ENCODE assay signal across 10 cellular contexts in genomic region chr10:31758495-31758894, GRCh38.
DNase-seq lines count a peak whose midpoint lies in the region; ATAC-seq and TF ChIP-seq lines count a peak whose summit lies in the region.
"Had no signal": no experiment of that assay in that cellular context is flagged by ENCODE, and none has a peak within 500 bp of the region (broad histone marks: within the 10 kb centered on the region; RNA-seq: fewer than 3 reads in every experiment).

No MANE protein-coding gene starts in this region.

- H3K4me3 ChIP-seq in Caco-2 (ENCODE audit: low read depth, low read length) (no peak overlapping the region; the same call in 1 of the 2 replicates), Peyer's patch (no peak overlapping the region), MM.1S (ENCODE audit: low read length) (no peak overlapping the region)
- H3K4me3 ChIP-seq in effector memory CD4-positive, alpha-beta T cell (ENCODE audit: insufficient read depth, low read depth, low read length, poor library complexity, severe bottlenecking), result no peak overlapping the region

- no peak for TF ChIP-seq CTCF in Caco-2 (IDR thresholded peaks at IDR 0.05; ENCODE audit: insufficient read depth in 1 of 2, low read depth in 1 of 2, low read length in 1 of 2, severe bottlenecking in 1 of 2, unreplicated experiment in 1 of 2)
- TF ChIP-seq CTCF in Peyer's patch (IDR thresholded peaks at IDR 0.05), result no peak
- TF ChIP-seq CTCF in MM.1S (IDR thresholded peaks at IDR 0.05; ENCODE audit: low read length), result no peak

- H3K27ac ChIP-seq in Peyer's patch, result peak overlapping the region in 3 of 4 donors; percentile 85 to 99 (median 90)
- no peak overlapping the region for H3K27ac ChIP-seq in effector memory CD4-positive, alpha-beta T cell (ENCODE audit: insufficient read depth, low read length, poor library complexity, severe bottlenecking)
- no peak overlapping the region for H3K27ac ChIP-seq in MM.1S (ENCODE audit: low read length)
- H3K27ac ChIP-seq: SJSA1 had no signal

- DNase-seq in Caco-2 (no peak), Peyer's patch (no peak), fibroblast of peridontal ligament (ENCODE audit: extremely low read depth) (peak; percentile 57), sciatic nerve (ENCODE audit: low spot score) (no peak), DMS79 treated with DMSO at 0.1 percent for 48 hours (lab: John Stamatoyannopoulos, UW) (no peak), SIG-M5 (lab: John Stamatoyannopoulos, UW) (no peak), MM.1S (no peak)
- DNase-seq in effector memory CD4-positive, alpha-beta T cell, result no peak
- DNase-seq: NCI-H187 had no signal

- intact Hi-C loops in Caco-2 (cut with micrococcal nuclease; ENCODE audit: unreplicated experiment) (no loop called here), sciatic nerve (cut with DNase I) (no loop called here)

- no peaks in the 10 kb centered on the region for H3K27me3 Mint-ChIP-seq in Caco-2 (ENCODE audit: insufficient read depth, unreplicated experiment)

- TF ChIP-seq POLR2A in Peyer's patch (IDR thresholded peaks at IDR 0.05), result no peak

- CTCF ChIA-PET in Caco-2 (lab: Charles Lee), result no interaction called here

- H3K36me3 ChIP-seq in Caco-2 (ENCODE audit: control insufficient read depth, insufficient read depth, low read length) (no peaks in the 10 kb centered on the region), Peyer's patch (no peaks in the 10 kb centered on the region), MM.1S (replicated peaks; ENCODE audit: insufficient read depth, low read length) (no peaks in the 10 kb centered on the region)
- no peaks in the 10 kb centered on the region for H3K36me3 ChIP-seq in effector memory CD4-positive, alpha-beta T cell (ENCODE audit: control insufficient read depth, insufficient read depth, low read length)

- no peak overlapping the region for H3K4me2 ChIP-seq in MM.1S (ENCODE audit: low read depth, low read length)

- peaks cover 7% of the 10 kb centered on the region for H3K36me3 Mint-ChIP-seq in Caco-2 (ENCODE audit: insufficient read depth, unreplicated experiment)

- H4K20me1 ChIP-seq in MM.1S (ENCODE audit: insufficient read depth, low read length), result no peaks in the 10 kb centered on the region

- peak; percentile 29 for ATAC-seq in sciatic nerve

- no peak overlapping the region for H3K27ac Mint-ChIP-seq in Caco-2 (ENCODE audit: unreplicated experiment)

- TSS peak; percentile 77 for BruUV-seq in Caco-2 (replicated peaks; lab: Mats Ljungman, UMichigan)

- no peak overlapping the region for H2AFZ ChIP-seq in MM.1S (ENCODE audit: low read length)

- peak overlapping the region; percentile 99 for H3K4me3 Mint-ChIP-seq in Caco-2 (ENCODE audit: unreplicated experiment)

- H3K4me1 ChIP-seq in Caco-2, result peaks cover 14% of the 10 kb centered on the region
- H3K4me1 ChIP-seq in Peyer's patch, result peaks cover 0 to 11% (median 0%) of the 10 kb centered on the region in 4 donors
- H3K4me1 ChIP-seq in effector memory CD4-positive, alpha-beta T cell (ENCODE audit: control insufficient read depth, insufficient read depth, low read length, poor library complexity, severe bottlenecking), result peaks cover 3% of the 10 kb centered on the region
- H3K4me1 ChIP-seq in MM.1S (ENCODE audit: low read length), result peaks cover 11% of the 10 kb centered on the region; the same call in 1 of the 2 replicates

- H3K79me2 ChIP-seq in MM.1S (ENCODE audit: low read length), result no peaks in the 10 kb centered on the region

- peaks cover 11% of the 10 kb centered on the region for H3K4me1 Mint-ChIP-seq in Caco-2 (ENCODE audit: low read depth, unreplicated experiment)

- no peak overlapping the region for H3K9ac ChIP-seq in MM.1S (ENCODE audit: low read length)

- H3F3A ChIP-seq in MM.1S (ENCODE audit: insufficient read depth, low read length), result peaks cover 4% of the 10 kb centered on the region; the same call in 1 of the 2 replicates

- POLR2A ChIA-PET in Caco-2 (lab: Charles Lee), result no interaction called here

- H3K9me3 Mint-ChIP-seq in Caco-2 (ENCODE audit: unreplicated experiment), result no peaks in the 10 kb centered on the region

- H3K27me3 ChIP-seq in Caco-2 (replicated peaks; ENCODE audit: control insufficient read depth, insufficient read depth, low read length), result no peaks in the 10 kb centered on the region
- no peaks in the 10 kb centered on the region for H3K27me3 ChIP-seq in Peyer's patch
- no peaks in the 10 kb centered on the region for H3K27me3 ChIP-seq in effector memory CD4-positive, alpha-beta T cell (replicated peaks; ENCODE audit: control insufficient read depth, insufficient read depth, low read length, poor library complexity, severe bottlenecking)
- H3K27me3 ChIP-seq in MM.1S (replicated peaks; ENCODE audit: insufficient read depth, low read length), result no peaks in the 10 kb centered on the region
- H3K27me3 ChIP-seq: SJSA1 had no signal

- no peaks in the 10 kb centered on the region for H3K9me2 ChIP-seq in MM.1S (replicated peaks; ENCODE audit: insufficient read depth, low read length)

- no peaks in the 10 kb centered on the region for H3K9me3 ChIP-seq in Caco-2
- H3K9me3 ChIP-seq in Peyer's patch, result no peaks in the 10 kb centered on the region
- H3K9me3 ChIP-seq in effector memory CD4-positive, alpha-beta T cell (ENCODE audit: control insufficient read depth, low read length), result no peaks in the 10 kb centered on the region
- no peaks in the 10 kb centered on the region for H3K9me3 ChIP-seq in MM.1S (replicated peaks; ENCODE audit: insufficient read depth, low read length)
- H3K9me3 ChIP-seq: SJSA1 had no signal

Comparison
In these comparisons a context has a peak if more than half of its experiments do, and no peak if none do; other contexts are left out.
1. H3K27ac ChIP-seq: peak in Peyer's patch (3 of 4); none in effector memory CD4-positive, alpha-beta T cell (single experiment) and MM.1S (single experiment).